In the genomic region with DNA sequence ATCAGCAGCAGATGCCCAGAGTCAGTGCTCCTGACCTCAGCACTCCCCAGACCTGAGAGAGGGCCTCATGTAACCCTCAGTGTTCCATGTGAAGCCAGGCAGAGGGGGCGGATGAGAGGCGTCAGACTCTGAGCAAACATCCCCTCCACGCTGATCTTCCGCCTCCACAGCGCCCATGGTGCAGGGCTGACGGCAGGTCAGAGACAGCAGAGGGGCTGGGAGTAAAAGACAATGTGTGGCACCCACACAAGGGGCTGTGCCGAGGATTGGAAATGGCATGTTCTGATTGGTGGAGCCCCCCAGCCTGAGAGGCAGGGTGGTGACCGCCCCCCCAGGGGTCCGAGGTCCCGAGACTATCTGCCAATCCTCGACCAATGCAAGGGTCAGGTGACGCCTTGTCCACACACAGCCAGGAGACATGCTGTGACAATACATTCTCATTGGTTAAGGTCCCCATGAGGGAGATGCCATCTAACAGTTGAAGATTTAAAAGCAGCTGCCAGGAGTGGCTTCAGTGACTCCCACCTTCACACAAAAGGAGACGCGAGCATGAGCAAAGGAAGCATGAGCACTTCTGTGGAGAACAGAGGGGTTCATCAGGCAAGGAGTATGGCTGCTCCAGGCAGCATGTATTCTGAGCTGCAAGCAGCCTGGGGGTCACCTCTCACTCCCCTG, we compare ENCODE assay signal across 26 cellular contexts. TPM values are rescaled to one million over a fixed set of nuclear protein-coding genes. Genes with fewer than 3 reads are reported as not detected.
DNase-seq lines count a peak whose midpoint lies in the region; ATAC-seq, FAIRE-seq and TF ChIP-seq lines count a peak whose summit lies in the region.
"Had no signal": no experiment of that assay in that cellular context is flagged by ENCODE, and none has a peak within 500 bp of the region (broad histone marks: within the 10 kb centered on the region; RNA-seq: fewer than 3 reads in every experiment).

No MANE protein-coding gene starts in this region.

- H3K27ac ChIP-seq in SK-N-SH (ENCODE audit: low read depth in 2 of 2, low read length in 1 of 2) (peak overlapping the region in 1 of 2 experiments; percentile 60; a peak in 1 of 4 replicates), K562 (ENCODE audit: extremely low read depth, low read depth, low read length) (no peak overlapping the region), mesendoderm (ENCODE audit: low read depth, low read length) (peak overlapping the region; percentile 6), substantia nigra (ENCODE audit: low read depth, low read length, poor library complexity, severe bottlenecking) (peak overlapping the region; percentile 45)
- H3K27ac ChIP-seq: esophagus muscularis mucosa, PC-9, SJSA1 had no signal

- H4K20me1 ChIP-seq in SK-N-SH (ENCODE audit: insufficient read depth) (peaks cover 3% of the 10 kb centered on the region; the same call in 1 of the 2 replicates), K562 (replicated peaks; ENCODE audit: control insufficient read depth, insufficient read depth, low read length) (peaks cover 10% of the 10 kb centered on the region; the same call in 1 of the 2 replicates)

- ATAC-seq in SK-N-SH treated with all-trans-retinoic acid at 6 μM for 48 hours (no peak), K562 (peak; percentile 44), omental fat pad (ENCODE audit: low FRiP score) (no peak)
- ATAC-seq in activated CD8-positive, alpha-beta memory T cell treated with anti-CD3 and anti-CD28 coated beads, Interleukin-2, amount 10 ng/mL, durations not matched to agents 7 days and 5 days: no peak
- ATAC-seq: effector memory CD8-positive, alpha-beta T cell; HCT116; natural killer cell had no signal

- H3K9ac ChIP-seq in SK-N-SH (no peak overlapping the region), K562 (ENCODE audit: insufficient read depth in 1 of 2, low read depth in 2 of 2, low read length in 2 of 2) (peak overlapping the region in 1 of 2 experiments; percentile 83; a peak in 2 of 4 replicates), mesendoderm (ENCODE audit: low read length) (no peak overlapping the region)

- TF ChIP-seq POLR2A in K562 (conservative IDR thresholded peaks at IDR 0.05): no peak

- no peak overlapping the region for H3K4me2 ChIP-seq in SK-N-SH
- H3K4me2 ChIP-seq in K562 (ENCODE audit: insufficient read depth, low read length): no peak overlapping the region
- H3K4me2 ChIP-seq in mesendoderm (ENCODE audit: low read length): no peak overlapping the region
- H3K4me2 ChIP-seq: PC-9 had no signal

- no peak overlapping the region for H3K27ac Mint-ChIP-seq in activated CD8-positive, alpha-beta memory T cell treated with anti-CD3 and anti-CD28 coated beads, Interleukin-2, amount 10 ng/mL, durations not matched to agents 7 days and 5 days
- H3K27ac Mint-ChIP-seq: activated naive CD8-positive, alpha-beta T cell treated with anti-CD3 and anti-CD28 coated beads, Interleukin-2, amount 10 ng/mL, durations not matched to agents 7 days and 5 days; CD8-positive, alpha-beta memory T cell; effector memory CD8-positive, alpha-beta T cell; natural killer cell had no signal

- FAIRE-seq in K562 (lab: Jason Lieb, UNC): peak; percentile 64
- FAIRE-seq: colon, small intestine had no signal

- H2AFZ ChIP-seq in SK-N-SH (ENCODE audit: low read depth): no peak overlapping the region
- H2AFZ ChIP-seq in K562 (ENCODE audit: low read depth, low read length): no peak overlapping the region
- H2AFZ ChIP-seq: PC-9 had no signal

- DNase-seq in SK-N-SH (peak; percentile 48), K562 (ENCODE audit: extremely low read depth in 1 of 4, low spot score in 3 of 4) (peak in 3 of 4 experiments; percentile 25 to 53 (median 40)), mesendoderm (peak; percentile 75), substantia nigra (lab: John Stamatoyannopoulos, UW) (no peak), NCI-H1092 (lab: John Stamatoyannopoulos, UW) (no peak), omental fat pad (ENCODE audit: low spot score) (no peak)
- no peak for DNase-seq in activated CD8-positive, alpha-beta memory T cell treated with anti-CD3 and anti-CD28 coated beads, Interleukin-2, amount 10 ng/mL, durations not matched to agents 7 days and 5 days
- DNase-seq: 8988T; activated CD4-positive, alpha-beta T cell treated with anti-CD3 and anti-CD28 coated beads, Interleukin-2, amount 50 U/mL, for 4 hours; activated naive CD8-positive, alpha-beta T cell treated with anti-CD3 and anti-CD28 coated beads, Interleukin-2, amount 10 ng/mL, durations not matched to agents 7 days and 5 days; AML-193; DMS53; effector memory CD8-positive, alpha-beta T cell; natural killer cell; NCI-H2029 treated with DMSO at 0.1 percent for 48 hours; NCI-H446 treated with DMSO at 0.1 percent for 48 hours; PC-9; stimulated activated CD4-positive, alpha-beta T cell treated with anti-CD3 and anti-CD28 coated beads, Interleukin-2, amount 100 ng/mL, for 48 hours; stimulated activated naive CD4-positive, alpha-beta T cell had no signal

- peaks cover 66% of the 10 kb centered on the region for H3K79me2 ChIP-seq in SK-N-SH (ENCODE audit: insufficient read depth)
- no peaks in the 10 kb centered on the region for H3K79me2 ChIP-seq in K562 (ENCODE audit: control insufficient read depth, insufficient read depth, low read length)
- H3K79me2 ChIP-seq in mesendoderm (ENCODE audit: control insufficient read depth, insufficient read depth, low read length): peaks cover 5% of the 10 kb centered on the region

- H3K4me3 Mint-ChIP-seq in activated CD8-positive, alpha-beta memory T cell treated with anti-CD3 and anti-CD28 coated beads, Interleukin-2, amount 10 ng/mL, durations not matched to agents 7 days and 5 days: no peak overlapping the region
- H3K4me3 Mint-ChIP-seq: activated naive CD8-positive, alpha-beta T cell treated with anti-CD3 and anti-CD28 coated beads, Interleukin-2, amount 10 ng/mL, durations not matched to agents 7 days and 5 days; CD8-positive, alpha-beta memory T cell; effector memory CD8-positive, alpha-beta T cell; natural killer cell had no signal

- TF ChIP-seq RAD21 in SK-N-SH (IDR thresholded peaks at IDR 0.05; ENCODE audit: low read length): no peak
- no peak for TF ChIP-seq RAD21 in K562 (CRISPR knock-in tag; conservative IDR thresholded peaks at IDR 0.05 in 1 of 2, IDR thresholded peaks at IDR 0.05 in 1 of 2)

- no peak overlapping the region for H4K5ac ChIP-seq in mesendoderm (ENCODE audit: low read length)

- no peaks in the 10 kb centered on the region for H3K36me3 Mint-ChIP-seq in activated CD8-positive, alpha-beta memory T cell treated with anti-CD3 and anti-CD28 coated beads, Interleukin-2, amount 10 ng/mL, durations not matched to agents 7 days and 5 days
- H3K36me3 Mint-ChIP-seq: activated naive CD8-positive, alpha-beta T cell treated with anti-CD3 and anti-CD28 coated beads, Interleukin-2, amount 10 ng/mL, durations not matched to agents 7 days and 5 days; CD8-positive, alpha-beta memory T cell; natural killer cell had no signal

- H2BK5ac ChIP-seq in mesendoderm (ENCODE audit: low read length): no peak overlapping the region

- H3K36me3 ChIP-seq in SK-N-SH (replicated peaks in 1 of 2; ENCODE audit: control insufficient read depth in 1 of 2, insufficient read depth in 2 of 2, low read length in 1 of 2): peaks cover 5 to 31% of the 10 kb centered on the region in 2 experiments
- H3K36me3 ChIP-seq in K562 (ENCODE audit: control insufficient read depth, insufficient read depth, low read length): peaks cover 11% of the 10 kb centered on the region; the same call in 1 of the 3 replicates
- no peaks in the 10 kb centered on the region for H3K36me3 ChIP-seq in mesendoderm (ENCODE audit: control insufficient read depth, insufficient read depth, low read length)

- H3K27me3 ChIP-seq in SK-N-SH (ENCODE audit: insufficient read depth) (no peaks in the 10 kb centered on the region), K562 (ENCODE audit: control insufficient read depth in 2 of 2, insufficient read depth in 2 of 2, low read length in 2 of 2) (no peaks in the 10 kb centered on the region), mesendoderm (ENCODE audit: insufficient read depth, low read length, poor library complexity) (no peaks in the 10 kb centered on the region)
- H3K27me3 ChIP-seq: esophagus muscularis mucosa, SJSA1 had no signal

- in situ Hi-C loops in K562 (cut with MboI): no loop called here

- H3K56ac ChIP-seq in mesendoderm (ENCODE audit: low read length): no peak overlapping the region

- no peaks in the 10 kb centered on the region for H3K27me3 Mint-ChIP-seq in activated CD8-positive, alpha-beta memory T cell treated with anti-CD3 and anti-CD28 coated beads, Interleukin-2, amount 10 ng/mL, durations not matched to agents 7 days and 5 days

- H3K4ac ChIP-seq in mesendoderm (ENCODE audit: low read depth, low read length): no peak overlapping the region

- peaks cover 29% of the 10 kb centered on the region for H3K79me1 ChIP-seq in mesendoderm (ENCODE audit: low read length)

- H3K18ac ChIP-seq in mesendoderm (ENCODE audit: low read length): no peak overlapping the region

- TF ChIP-seq EP300 in SK-N-SH (IDR thresholded peaks at IDR 0.05; ENCODE audit: borderline replicate concordance in 1 of 2, low read depth in 1 of 2, low read length in 1 of 2): no peak
- TF ChIP-seq EP300 in K562 (IDR thresholded peaks at IDR 0.05; ENCODE audit: low read length): no peak

- no TSS peak for BruUV-seq in K562 (replicated peaks; lab: Mats Ljungman, UMichigan)

- no peaks in the 10 kb centered on the region for H3K9me2 ChIP-seq in SK-N-SH

- POLR2A ChIA-PET in SK-N-SH (lab: Yijun Ruan, JAX) (no interaction called here), K562 (lab: Yijun Ruan, JAX) (interaction anchor here (0.6 kb wide), 1 partner anchor 9 kb away, joined by 3 read pairs; no protein-coding TSS in a partner anchor)

- no peak overlapping the region for H2BK15ac ChIP-seq in mesendoderm (replicated peaks; ENCODE audit: low read depth)

- H3K4me3 ChIP-seq in SK-N-SH (ENCODE audit: low read depth in 2 of 2, low read length in 1 of 2): no peak overlapping the region
- H3K4me3 ChIP-seq in K562: no peak overlapping the region
- H3K4me3 ChIP-seq in mesendoderm (ENCODE audit: low read length): no peak overlapping the region
- H3K4me3 ChIP-seq: esophagus muscularis mucosa, PC-9, SJSA1 had no signal

- no peak overlapping the region for H4K8ac ChIP-seq in mesendoderm (ENCODE audit: low read depth, low read length)

- no peak overlapping the region for H3K23ac ChIP-seq in mesendoderm (ENCODE audit: low read length)

- CTCF ChIA-PET in SK-N-SH (lab: Yijun Ruan, JAX) (interaction anchor here (1.0 to 4.2 kb wide), 7 partner anchors 9 to 440 kb away, joined by 3 to 40 read pairs (median 5); a partner anchor contains a TSS), K562 (lab: Yijun Ruan, JAX; ENCODE audit: low intra/inter-chr PET ratio) (no interaction called here)
- CTCF ChIA-PET in activated CD8-positive, alpha-beta memory T cell treated with anti-CD3 and anti-CD28 coated beads, Interleukin-2, amount 10 ng/mL, durations not matched to agents 7 days and 5 days (lab: Charles Lee): interaction anchor here (0.6 kb wide), 1 partner anchor 441 kb away, joined by 4 read pairs; no protein-coding TSS in a partner anchor

- intact Hi-C loops in K562 (cut with micrococcal nuclease): no loop called here

- no peak overlapping the region for H2AK5ac ChIP-seq in mesendoderm (ENCODE audit: low read length)

- H3K9me3 ChIP-seq in SK-N-SH (no peaks in the 10 kb centered on the region), K562 (replicated peaks; ENCODE audit: control insufficient read depth, insufficient read depth, low read depth, low read length) (no peaks in the 10 kb centered on the region)
- H3K9me3 ChIP-seq: esophagus muscularis mucosa, SJSA1 had no signal

- peaks cover 5% of the 10 kb centered on the region for H3K9me1 ChIP-seq in K562 (ENCODE audit: control insufficient read depth, insufficient read depth, low read length)

- H3K9me3 Mint-ChIP-seq in activated CD8-positive, alpha-beta memory T cell treated with anti-CD3 and anti-CD28 coated beads, Interleukin-2, amount 10 ng/mL, durations not matched to agents 7 days and 5 days (ENCODE audit: low read depth): no peaks in the 10 kb centered on the region
- H3K9me3 Mint-ChIP-seq: activated naive CD8-positive, alpha-beta T cell treated with anti-CD3 and anti-CD28 coated beads, Interleukin-2, amount 10 ng/mL, durations not matched to agents 7 days and 5 days; CD8-positive, alpha-beta memory T cell; effector memory CD8-positive, alpha-beta T cell; natural killer cell had no signal

- H3F3A ChIP-seq in SK-N-SH (replicated peaks; ENCODE audit: insufficient read depth): no peaks in the 10 kb centered on the region

- WGBS in SK-N-SH (ENCODE audit: low lambda C conversion rate): 97% methylated on average over 7 of the region's 14 CpGs
- WGBS in K562 (ENCODE audit: insufficient coverage, low coverage, missing lambda C conversion rate): 55% methylated on average over 14 of the region's 14 CpGs
- WGBS in mesendoderm (ENCODE audit: extremely low coverage, insufficient coverage, low lambda C conversion rate): no CpG with 5 or more reads among the region's 14 CpGs

- peaks cover 2% of the 10 kb centered on the region for H3K4me1 Mint-ChIP-seq in activated CD8-positive, alpha-beta memory T cell treated with anti-CD3 and anti-CD28 coated beads, Interleukin-2, amount 10 ng/mL, durations not matched to agents 7 days and 5 days

- no peak overlapping the region for H2BK120ac ChIP-seq in mesendoderm (ENCODE audit: low read depth, low read length)

- no peak for TF ChIP-seq CTCF in SK-N-SH (IDR thresholded peaks at IDR 0.05)
- no peak for TF ChIP-seq CTCF in K562 (IDR thresholded peaks at IDR 0.05 in 2 of 3, conservative IDR thresholded peaks at IDR 0.05 in 1 of 3; ENCODE audit: insufficient read depth in 2 of 3, low read depth in 1 of 3, low read length in 3 of 3)
- no peak for TF ChIP-seq CTCF in omental fat pad (IDR thresholded peaks at IDR 0.05)

- peaks cover 15 to 68% of the 10 kb centered on the region in 2 experiments; a peak in 3 of 4 replicates for H3K4me1 ChIP-seq in SK-N-SH (ENCODE audit: control insufficient read depth in 1 of 2, insufficient read depth in 2 of 2, low read depth in 1 of 2, low read length in 1 of 2)
- peaks cover 11 to 27% of the 10 kb centered on the region in 2 experiments; a peak in 4 of 5 replicates for H3K4me1 ChIP-seq in K562 (replicated peaks in 1 of 2; ENCODE audit: control insufficient read depth in 2 of 2, insufficient read depth in 2 of 2, low read length in 2 of 2)
- H3K4me1 ChIP-seq in mesendoderm (ENCODE audit: control insufficient read depth, low read depth, low read length): peaks cover 10% of the 10 kb centered on the region

RNA-seq across cellular contexts. Expression of a gene that starts 19.3 kb away (rescaled TPM):
- polyA plus RNA-seq in SK-N-SH (2012; rRNA removed) (13.3 and 14.9 TPM in 2 replicates), K562 (2011; rRNA removed) (30.6 and 37.0 TPM in 2 replicates), K562 (2014; fragmentation: Illumina TruSeq; extraction: Trizol) (23.2 and 23.5 TPM in 2 replicates), K562 (2014; fragmentation: Nextera tagmentation; extraction: Ambion mirVana) (10 to 100 TPM in 1 of 2 experiments, 1 to 10 TPM in 1; 9.1 to 10.6 TPM), K562 (2014; rRNA removed) (18.7 and 22.3 TPM in 2 replicates)
- polyA plus RNA-seq in SK-N-SH (2012; cell fraction: cytosol; rRNA removed): 13.0 and 16.1 TPM in 2 replicates
- polyA plus RNA-seq in SK-N-SH (2012; cell fraction: nucleus; rRNA removed): 15.7 and 22.1 TPM in 2 replicates
- total RNA-seq in K562 (2011; cell fraction: chromatin; rRNA removed; ENCODE audit: low replicate concordance): 40.8 and 61.0 TPM in 2 replicates
- total RNA-seq in K562 (2011; cell fraction: nucleolus; rRNA removed): 32.4 and 33.6 TPM in 2 replicates
- 35.0 and 43.8 TPM in 2 replicates for total RNA-seq in K562 (2011; cell fraction: nucleoplasm; rRNA removed)
- total RNA-seq in K562 (2014; rRNA removed) (24.5 and 28.0 TPM in 2 replicates), K562 (2014; rRNA removed; fragmentation: Illumina TruSeq; extraction: Trizol) (40.7 and 44.2 TPM in 2 replicates), K562 (2015; rRNA removed; fragmentation: Illumina TruSeq; extraction: Trizol) (39.3 and 39.5 TPM in 2 replicates), K562 (2021) (31.5 and 32.9 TPM in 2 replicates), omental fat pad (10 to 100 TPM; 34.5 to 59.1 (median 52.0) TPM)
- polyA plus RNA-seq in K562 (2011; cell fraction: cytosol; rRNA removed): 19.0 and 25.4 TPM in 2 replicates
- 16.1 and 21.9 TPM in 2 replicates for polyA plus RNA-seq in K562 (2011; cell fraction: nucleus; rRNA removed)
- 9.9 and 15.1 TPM in 2 replicates for polyA plus RNA-seq in K562 (2012)
- polyA minus RNA-seq in K562 (2011; rRNA and poly(A)+ RNA removed): 78.5 and 79.6 TPM in 2 replicates
- polyA minus RNA-seq in K562 (2011; cell fraction: cytosol; rRNA and poly(A)+ RNA removed): 19.4 and 29.1 TPM in 2 replicates
- 15.5 and 23.4 TPM in 2 replicates for polyA minus RNA-seq in K562 (2011; cell fraction: nucleus; rRNA and poly(A)+ RNA removed)
- polyA plus RNA-seq in mesendoderm (2013, experiment 1 of 2): 6.9 TPM
- polyA plus RNA-seq in mesendoderm (2013, experiment 2 of 2): 6.9 TPM
- total RNA-seq in activated CD8-positive, alpha-beta memory T cell treated with anti-CD3 and anti-CD28 coated beads, Interleukin-2, amount 10 ng/mL, durations not matched to agents 7 days and 5 days: 10 to 100 TPM; 28.3 to 30.0 TPM

Comparison
In these comparisons a context has a peak if more than half of its experiments do, and no peak if none do; other contexts are left out.
1. DNase-seq: peak in SK-N-SH (single experiment), K562 (3 of 4) and mesendoderm (single experiment); none in substantia nigra (0 of 49), NCI-H1092 (single experiment), activated CD8-positive, alpha-beta memory T cell treated with anti-CD3 and anti-CD28 coated beads, Interleukin-2, amount 10 ng/mL, durations not matched to agents 7 days and 5 days (single experiment) and omental fat pad (single experiment).